ENCODE assay signal across 8 cellular contexts in the genomic region with DNA sequence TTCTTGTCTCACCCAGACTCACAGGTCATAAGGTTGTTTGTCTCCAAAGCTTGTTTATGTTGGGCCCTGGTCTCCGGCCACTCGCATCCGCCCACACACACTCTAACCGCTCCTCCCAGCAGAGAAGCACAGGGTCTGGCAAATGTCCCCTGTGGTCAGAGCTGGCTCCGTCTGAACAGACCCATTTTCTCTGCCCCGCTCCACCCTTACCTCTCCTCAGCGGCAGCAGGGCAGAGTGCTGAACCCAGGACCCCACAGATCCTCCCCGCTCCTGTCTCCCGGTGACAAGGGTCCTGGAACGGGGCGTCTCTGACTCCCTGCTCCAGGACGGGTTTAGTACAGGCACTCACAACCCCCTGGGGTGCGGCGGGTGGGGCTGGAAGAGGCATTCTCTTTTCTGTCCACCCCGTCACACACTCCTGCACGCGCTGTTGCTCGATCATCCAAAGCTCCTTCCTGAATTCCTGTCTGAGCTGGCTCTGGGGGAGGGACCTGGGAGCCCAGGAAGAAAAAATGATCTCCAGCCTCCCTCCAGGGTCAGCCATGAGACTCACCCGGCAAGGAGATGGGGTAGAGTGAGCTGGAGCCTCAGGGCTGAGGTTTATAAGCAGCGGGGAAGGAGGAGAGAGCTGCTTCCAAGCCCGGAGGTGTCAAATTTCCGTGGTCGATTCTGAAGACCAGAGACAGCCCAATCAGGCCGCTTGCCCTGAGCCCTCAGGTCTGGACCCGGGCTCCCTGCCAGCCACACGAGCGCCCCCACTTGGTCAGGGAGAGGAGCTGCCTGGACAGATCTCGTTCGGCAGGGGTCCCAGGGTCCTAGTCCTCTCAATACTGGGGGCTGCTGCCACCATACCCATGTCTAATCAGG. TPM values are rescaled to one million over a fixed set of nuclear protein-coding genes. Genes with fewer than 3 reads are reported as not detected.
DNase-seq lines count a peak whose midpoint lies in the region; ATAC-seq, FAIRE-seq and TF ChIP-seq lines count a peak whose summit lies in the region.

S100A13 (minus strand) TSS at position 577 of the 868 bp plus-strand sequence. CDS start 1,033 bp downstream, outside the sequence.

- 26 to 63% methylated on average over 18 to 29 of the region's 29 CpGs for WGBS in testis, 2 donors

- peaks cover 2% of the 10 kb centered on the region; the same call in 1 of the 2 replicates for H3F3A ChIP-seq in DOHH2 (ENCODE audit: control insufficient read depth, insufficient read depth)

- FAIRE-seq in endothelial cell of umbilical vein (lab: Jason Lieb, UNC), result peak; percentile 92

- TF ChIP-seq POLR2A in endothelial cell of umbilical vein (IDR thresholded peaks at IDR 0.05; ENCODE audit: low read depth, low read length) (peak; percentile 98), testis (IDR thresholded peaks at IDR 0.05) (no peak)

- H3K36me3 ChIP-seq in DOHH2 (ENCODE audit: control insufficient read depth, low read length) (peaks cover 14% of the 10 kb centered on the region), endothelial cell of umbilical vein (ENCODE audit: control insufficient read depth in 2 of 2, extremely low read depth in 1 of 2, insufficient read depth in 2 of 2, low read length in 2 of 2) (no peaks in the 10 kb centered on the region), testis (ENCODE audit: low read depth, missing control alignments) (no peaks in the 10 kb centered on the region)

- DNase-seq in LNCaP clone FGC (ENCODE audit: low read depth), result peak; percentile 69
- DNase-seq in SK-MEL-5 (ENCODE audit: low read depth, low spot score), result peak; percentile 95
- peak; percentile 90 for DNase-seq in endothelial cell of umbilical vein (ENCODE audit: low read depth, low spot score)
- peak; percentile 91 to 92 for DNase-seq in lung microvascular endothelial cell (ENCODE audit: low read depth in 2 of 2)
- DNase-seq in testis, result peak; percentile 84

- peak within 1 kb of the TSS; percentile 55 for H2AFZ ChIP-seq in endothelial cell of umbilical vein (ENCODE audit: low read depth, low read length)

- POLR2A ChIA-PET in endothelial cell of umbilical vein (lab: Charles Lee), result interaction anchor here (0.6 to 3.6 kb wide), 22 partner anchors 10 to 337 kb away, joined by 3 to 43 read pairs (median 4); partner anchors contain the start of genes ILF2, S100A14 and S100A16

- peak within 1 kb of the TSS; percentile 86 for H3K9ac ChIP-seq in endothelial cell of umbilical vein (replicated peaks; ENCODE audit: extremely low read depth, insufficient read depth, low read length)

- H3K4me3 ChIP-seq in DOHH2 (ENCODE audit: low read length) (peak within 1 kb of the TSS; percentile 87), LNCaP clone FGC (ENCODE audit: low read depth, low read length) (peak within 1 kb of the TSS; percentile 50), endothelial cell of umbilical vein (replicated peaks in 1 of 3; ENCODE audit: insufficient read depth in 1 of 3, low read depth in 1 of 3, low read length in 3 of 3) (peak within 1 kb of the TSS; percentile 57 to 74 (median 62)), testis (peak within 1 kb of the TSS; percentile 38 to 67)

- intact Hi-C loops in endothelial cell of umbilical vein (cut with micrococcal nuclease), result loop anchor here (1.0 kb wide), 5 partner anchors 18 to 116 kb away; no protein-coding TSS in a partner anchor
- intact Hi-C loops in testis (cut with DNase I; ENCODE audit: low total_unique reads), result no loop called here

- H3K27ac ChIP-seq in DOHH2 (ENCODE audit: low read depth, low read length) (peak within 1 kb of the TSS; percentile 62), endothelial cell of umbilical vein (ENCODE audit: insufficient read depth, low read depth, low read length) (peak within 1 kb of the TSS; percentile 81), testis (peak within 1 kb of the TSS; percentile 94 to 95)

- H3K9me2 ChIP-seq in DOHH2 (replicated peaks; ENCODE audit: control insufficient read depth, low read length), result no peaks in the 10 kb centered on the region

- H3K4me1 ChIP-seq in DOHH2 (ENCODE audit: control insufficient read depth, low read length) (peaks cover 65% of the 10 kb centered on the region), endothelial cell of umbilical vein (ENCODE audit: control insufficient read depth, extremely low read depth, insufficient read depth, low read length) (peaks cover 14% of the 10 kb centered on the region), testis (peaks cover 32% of the 10 kb centered on the region)

- dilution Hi-C loops in endothelial cell of umbilical vein (cut with MboI; ENCODE audit: extremely low pct_ligation_motif_present, low sequenced_read_pairs), result no loop called here

- peak; percentile 97 for TF ChIP-seq CTCF in DOHH2 (IDR thresholded peaks at IDR 0.05; ENCODE audit: low read depth, low read length, poor library complexity, severe bottlenecking)
- TF ChIP-seq CTCF in LNCaP clone FGC (IDR thresholded peaks at IDR 0.05; ENCODE audit: control insufficient read depth, extremely low read depth, insufficient read depth), result peak; percentile 44
- peak; percentile 93 for TF ChIP-seq CTCF in endothelial cell of umbilical vein (IDR thresholded peaks at IDR 0.05; ENCODE audit: extremely low read depth in 1 of 2, insufficient read depth in 1 of 2, low read depth in 1 of 2, low read length in 2 of 2)
- TF ChIP-seq CTCF in testis (IDR thresholded peaks at IDR 0.05), result peak; percentile 37 to 64 (median 62)

- CTCF ChIA-PET in endothelial cell of umbilical vein (lab: Charles Lee), result interaction anchor here (0.7 to 7.8 kb wide), 38 partner anchors 9 to 146 kb away, joined by 3 to 145 read pairs (median 5); partner anchors contain the start of genes S100A14, S100A16, S100A6 and SNAPIN

- H4K20me1 ChIP-seq in DOHH2 (ENCODE audit: control insufficient read depth, insufficient read depth, low read depth, low read length) (no peaks in the 10 kb centered on the region), endothelial cell of umbilical vein (replicated peaks; ENCODE audit: control insufficient read depth, extremely low read depth, insufficient read depth, low read length) (no peaks in the 10 kb centered on the region)

- ATAC-seq in GM18511 (IDR thresholded peaks at IDR 0.05; ENCODE audit: unreplicated experiment), result no peak
- no peak for ATAC-seq in HG02798 (IDR thresholded peaks at IDR 0.05; ENCODE audit: poor library complexity, unreplicated experiment)

- TSS peak; percentile 56 for BruUV-seq in endothelial cell of umbilical vein (replicated peaks; lab: Mats Ljungman, UMichigan)

- no peaks in the 10 kb centered on the region for H3K9me3 ChIP-seq in DOHH2 (ENCODE audit: control insufficient read depth, insufficient read depth, low read length)
- no peaks in the 10 kb centered on the region for H3K9me3 ChIP-seq in endothelial cell of umbilical vein (replicated peaks; ENCODE audit: control insufficient read depth, insufficient read depth, low read length)
- no peaks in the 10 kb centered on the region for H3K9me3 ChIP-seq in testis

- H3K79me2 ChIP-seq in DOHH2 (ENCODE audit: control insufficient read depth, low read length), result peaks cover 10% of the 10 kb centered on the region
- H3K79me2 ChIP-seq in endothelial cell of umbilical vein (ENCODE audit: control insufficient read depth, insufficient read depth, low read length), result peaks cover 28% of the 10 kb centered on the region

- peak within 1 kb of the TSS; percentile 92 for H3K4me2 ChIP-seq in DOHH2 (ENCODE audit: low read length)
- H3K4me2 ChIP-seq in endothelial cell of umbilical vein (ENCODE audit: insufficient read depth, low read length), result peak within 1 kb of the TSS; percentile 93

- in situ Hi-C loops in SK-MEL-5 (cut with HindIII; ENCODE audit: low pct_unique_long_range_greater_than_20kb, low sequenced_read_pairs), result no loop called here

- H3K9me1 ChIP-seq in endothelial cell of umbilical vein (replicated peaks; ENCODE audit: control insufficient read depth, extremely low read depth, insufficient read depth, low read length), result no peaks in the 10 kb centered on the region

- H3K27me3 ChIP-seq in DOHH2 (ENCODE audit: control insufficient read depth, low read length) (no peaks in the 10 kb centered on the region), endothelial cell of umbilical vein (ENCODE audit: control insufficient read depth in 2 of 2, insufficient read depth in 2 of 2, low read length in 2 of 2) (no peaks in the 10 kb centered on the region), testis (no peaks in the 10 kb centered on the region)

TF ChIP-seq in endothelial cell of umbilical vein, 7 proteins besides CTCF, POLR2A, EP300 and RAD21:
- no peak for TF ChIP-seq GATA2 (IDR thresholded peaks at IDR 0.05; ENCODE audit: insufficient read depth, insufficient read length, low read depth, low read length)
- peak; percentile 91 for TF ChIP-seq POLR2AphosphoS5 (IDR thresholded peaks at IDR 0.05; ENCODE audit: insufficient read depth, low read depth, low read length)
- no peak for TF ChIP-seq JUN (IDR thresholded peaks at IDR 0.05; ENCODE audit: borderline replicate concordance, insufficient read depth, insufficient read length, low read depth)
- no peak for TF ChIP-seq EZH2 (IDR thresholded peaks at IDR 0.05; ENCODE audit: borderline replicate concordance, low read depth, low read length, severe bottlenecking)
- TF ChIP-seq MYC (IDR thresholded peaks at IDR 0.05; ENCODE audit: low read depth, low read length), result no peak
- TF ChIP-seq, protein P1, sequence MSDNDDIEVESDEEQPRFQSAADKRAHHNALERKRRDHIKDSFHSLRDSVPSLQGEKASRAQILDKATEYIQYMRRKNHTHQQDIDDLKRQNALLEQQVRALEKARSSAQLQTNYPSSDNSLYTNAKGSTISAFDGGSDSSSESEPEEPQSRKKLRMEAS (IDR thresholded peaks at IDR 0.05; ENCODE audit: insufficient read depth, insufficient read length), result peak; percentile 14

RNA-seq across cellular contexts. Expression of gene S100A13, which starts in this region (rescaled TPM):
- 247 and 266 TPM in 2 replicates for total RNA-seq in SK-MEL-5 (2014; rRNA removed; shearing (Covaris generic))
- 226 and 315 TPM in 2 replicates for polyA plus RNA-seq in SK-MEL-5 (2015; cell fraction: cytosol; rRNA removed)
- 102 and 111 TPM in 2 replicates for polyA plus RNA-seq in SK-MEL-5 (2015; cell fraction: nucleus; rRNA removed)
- total RNA-seq in endothelial cell of umbilical vein, result 155 and 255 TPM in 2 replicates
- 332 and 360 TPM in 2 replicates for polyA plus RNA-seq in endothelial cell of umbilical vein
- polyA plus RNA-seq in endothelial cell of umbilical vein (2011; cell fraction: cytosol; rRNA removed), result 385 and 427 TPM in 2 replicates
- polyA plus RNA-seq in endothelial cell of umbilical vein (2011; cell fraction: nucleus; rRNA removed), result 150 and 158 TPM in 2 replicates
- 221 and 233 TPM in 2 replicates for polyA plus RNA-seq in endothelial cell of umbilical vein (2012)
- 113 and 129 TPM in 2 replicates for polyA minus RNA-seq in endothelial cell of umbilical vein
- 39.0 TPM for polyA minus RNA-seq in endothelial cell of umbilical vein (2011; cell fraction: cytosol; rRNA and poly(A)+ RNA removed)
- polyA minus RNA-seq in endothelial cell of umbilical vein (2011; cell fraction: nucleus; rRNA and poly(A)+ RNA removed), result 16.5 and 16.8 TPM in 2 replicates
- 89.7 and 138 TPM in 2 replicates for total RNA-seq in lung microvascular endothelial cell
- total RNA-seq in testis, result 10 to 100 TPM; 54.2 to 78.2 TPM
- polyA plus RNA-seq in testis (ENCODE audit: insufficient read depth, low read depth, low replicate concordance), result 90.9 TPM

Comparison
In these comparisons a context has a peak if more than half of its experiments do, and no peak if none do; other contexts are left out.
1. CTCF ChIP-seq: peak in every context shown above with its lines; median percentile 97 in DOHH2; 93 in endothelial cell of umbilical vein; 62 in testis; 44 in LNCaP clone FGC.